In the genomic region with DNA sequence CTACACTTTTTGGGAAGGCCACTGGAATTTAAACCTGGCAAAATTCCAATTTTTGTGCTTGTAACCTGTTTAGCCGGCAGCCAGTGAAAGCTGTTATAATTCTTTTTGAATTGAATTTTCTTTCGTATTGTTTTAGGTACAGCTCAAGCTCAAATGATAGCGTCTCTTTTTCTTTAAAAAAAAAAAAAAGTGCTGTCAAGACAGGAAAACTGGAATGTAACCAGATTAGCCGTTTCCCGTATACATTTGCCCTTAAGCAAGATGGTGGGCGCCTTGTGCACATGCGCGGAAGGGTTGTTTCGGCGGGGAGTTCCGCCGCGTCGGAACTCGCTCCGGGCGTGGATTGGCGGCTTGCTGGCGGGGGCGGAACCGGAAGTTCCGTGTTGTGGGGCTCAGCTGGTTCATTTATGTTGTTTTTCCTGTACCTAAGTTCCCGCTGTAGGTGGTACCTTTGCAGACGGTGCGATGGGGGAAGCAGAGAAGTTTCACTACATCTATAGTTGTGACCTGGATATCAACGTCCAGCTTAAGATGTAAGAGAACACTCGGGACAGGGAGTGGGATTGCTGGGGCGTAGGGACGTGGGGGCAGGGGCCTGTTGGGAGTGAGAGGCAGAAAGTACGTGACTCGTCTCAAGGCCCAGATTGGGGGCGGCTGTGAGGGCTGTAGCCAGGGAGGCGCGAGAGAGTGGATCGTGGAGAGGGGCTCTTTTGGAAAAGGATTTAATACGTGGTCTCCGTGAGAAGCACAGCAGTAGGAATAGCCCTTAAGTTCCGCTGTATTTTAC, we compare ENCODE assay signal across 8 cellular contexts.
A peak's percentile ranks its signal among the peaks of the same experiment; 100 is the strongest.
DNase-seq lines count a peak whose midpoint lies in the region; ATAC-seq, FAIRE-seq and TF ChIP-seq lines count a peak whose summit lies in the region.

A gene (plus strand): TSS at position 408 of the 787 bp plus-strand sequence. CDS start 58 bp downstream, at position 466.

- FAIRE-seq in islet of Langerhans (lab: Jason Lieb, UNC), result peak; percentile 100

- DNase-seq in AG09319 (ENCODE audit: extremely low read depth, low read depth) (peak; percentile 94), NCI-H446 treated with DMSO at 0.1 percent for 48 hours (lab: John Stamatoyannopoulos, UW) (peak; percentile 93), cerebellar cortex (ENCODE audit: low spot score) (peak; percentile 97)
- DNase-seq in stimulated activated CD4-positive, alpha-beta T cell treated with anti-CD3 and anti-CD28 coated beads, Interleukin-12 subunit alpha, Interleukin-12 subunit beta, amount 100 ng/mL, for 4 hours, result peak; percentile 97

- peak; percentile 96 for ATAC-seq in GM19035 (IDR thresholded peaks at IDR 0.05; ENCODE audit: unreplicated experiment)
- ATAC-seq in HG03354 (IDR thresholded peaks at IDR 0.05; ENCODE audit: poor library complexity, severe bottlenecking, unreplicated experiment), result peak; percentile 97
- ATAC-seq in activated CD4-positive, CD25-positive, alpha-beta regulatory T cell treated with anti-CD3 and anti-CD28 coated beads, Interleukin-2, amount 50 U/mL, for 24 hours, result peak; percentile 92 to 95

- TF ChIP-seq CTCF in AG09319 (IDR thresholded peaks at IDR 0.05; ENCODE audit: low read depth, low read length), result no peak

Comparison
In these comparisons a context has a peak if more than half of its experiments do, and no peak if none do; other contexts are left out.
1. Peak in every context shown above with its lines: DNase-seq and ATAC-seq.